ENCODE assay signal across 19 cellular contexts in genomic region chr6:131039345-131039680, GRCh38.
"Had no signal": no experiment of that assay in that cellular context is flagged by ENCODE, and none has a peak within 500 bp of the region (broad histone marks: within the 10 kb centered on the region; RNA-seq: fewer than 3 reads in every experiment).

No MANE protein-coding gene starts in this region.

- H3K9me3 Mint-ChIP-seq: activated naive CD8-positive, alpha-beta T cell treated with anti-CD3 and anti-CD28 coated beads, Interleukin-2, amount 50 U/mL, for 24 hours; effector memory CD8-positive, alpha-beta T cell; naive thymus-derived CD4-positive, alpha-beta T cell; stimulated activated naive CD8-positive, alpha-beta T cell treated with anti-CD3 and anti-CD28 coated beads, Interleukin-15, Interleukin-2, amounts not matched to agents 100 ng/mL and 50 ng/mL, for 24 hours had no signal

- H3K4me1 Mint-ChIP-seq: activated naive CD8-positive, alpha-beta T cell treated with anti-CD3 and anti-CD28 coated beads, Interleukin-2, amount 50 U/mL, for 24 hours had no signal

- H3K9me3 ChIP-seq: ascending aorta, thoracic aorta had no signal

- H3K4me3 Mint-ChIP-seq: activated CD8-positive, alpha-beta T cell treated with anti-CD3 and anti-CD28 coated beads, Interleukin-2, amount 10 ng/mL, durations not matched to agents 7 days and 5 days; activated naive CD8-positive, alpha-beta T cell treated with anti-CD3 and anti-CD28 coated beads, Interleukin-2, amount 50 U/mL, for 24 hours; effector memory CD8-positive, alpha-beta T cell; naive thymus-derived CD4-positive, alpha-beta T cell; stimulated activated naive CD8-positive, alpha-beta T cell treated with anti-CD3 and anti-CD28 coated beads, Interleukin-15, Interleukin-2, amounts not matched to agents 100 ng/mL and 50 ng/mL, for 24 hours had no signal

- H3K27me3 ChIP-seq: ascending aorta had no signal

- H3K27me3 Mint-ChIP-seq: activated naive CD8-positive, alpha-beta T cell treated with anti-CD3 and anti-CD28 coated beads, Interleukin-2, amount 50 U/mL, for 24 hours; effector memory CD8-positive, alpha-beta T cell; naive thymus-derived CD4-positive, alpha-beta T cell; stimulated activated naive CD8-positive, alpha-beta T cell treated with anti-CD3 and anti-CD28 coated beads, Interleukin-15, Interleukin-2, amounts not matched to agents 100 ng/mL and 50 ng/mL, for 24 hours had no signal

- H3K36me3 ChIP-seq: ascending aorta, thoracic aorta had no signal

- H3K27ac Mint-ChIP-seq: activated CD8-positive, alpha-beta T cell treated with anti-CD3 and anti-CD28 coated beads, Interleukin-2, amount 10 ng/mL, durations not matched to agents 7 days and 5 days; activated naive CD8-positive, alpha-beta T cell treated with anti-CD3 and anti-CD28 coated beads, Interleukin-2, amount 50 U/mL, for 24 hours; effector memory CD8-positive, alpha-beta T cell; naive thymus-derived CD4-positive, alpha-beta T cell; stimulated activated naive CD8-positive, alpha-beta T cell treated with anti-CD3 and anti-CD28 coated beads, Interleukin-15, Interleukin-2, amounts not matched to agents 100 ng/mL and 50 ng/mL, for 24 hours had no signal

- FAIRE-seq: urothelium cell line had no signal

- DNase-seq: activated CD4-positive, alpha-beta T cell treated with anti-CD3 and anti-CD28 coated beads for 4 hours; activated CD8-positive, alpha-beta memory T cell treated with anti-CD3 and anti-CD28 coated beads, Interleukin-2, amount 50 U/mL, for 48 hours; activated CD8-positive, alpha-beta T cell treated with anti-CD3 and anti-CD28 coated beads, Interleukin-2, amount 10 ng/mL, durations not matched to agents 7 days and 5 days; activated naive CD4-positive, alpha-beta T cell; activated naive CD8-positive, alpha-beta T cell treated with anti-CD3 and anti-CD28 coated beads, Interleukin-2, amount 50 U/mL, for 24 hours; caudate nucleus; effector memory CD8-positive, alpha-beta T cell; naive thymus-derived CD4-positive, alpha-beta T cell; occipital lobe; stimulated activated CD4-positive, alpha-beta T cell treated with anti-CD3 and anti-CD28 coated beads, Interleukin-4, amount 100 ng/mL, for 1 hour; T-helper 1 cell had no signal

- H3K4me3 ChIP-seq: ascending aorta, coronary artery, lung, thoracic aorta had no signal

- ATAC-seq: activated CD8-positive, alpha-beta T cell treated with anti-CD3 and anti-CD28 coated beads, Interleukin-2, amount 10 ng/mL, durations not matched to agents 7 days and 5 days; activated naive CD8-positive, alpha-beta T cell treated with anti-CD3 and anti-CD28 coated beads, Interleukin-2, amount 50 U/mL, for 24 hours; effector memory CD8-positive, alpha-beta T cell; naive thymus-derived CD4-positive, alpha-beta T cell; sciatic nerve had no signal

- H3K27ac ChIP-seq: ascending aorta, coronary artery, thoracic aorta, VCaP had no signal
